22 cellular contexts compared by ENCODE assay signal in the genomic region with DNA sequence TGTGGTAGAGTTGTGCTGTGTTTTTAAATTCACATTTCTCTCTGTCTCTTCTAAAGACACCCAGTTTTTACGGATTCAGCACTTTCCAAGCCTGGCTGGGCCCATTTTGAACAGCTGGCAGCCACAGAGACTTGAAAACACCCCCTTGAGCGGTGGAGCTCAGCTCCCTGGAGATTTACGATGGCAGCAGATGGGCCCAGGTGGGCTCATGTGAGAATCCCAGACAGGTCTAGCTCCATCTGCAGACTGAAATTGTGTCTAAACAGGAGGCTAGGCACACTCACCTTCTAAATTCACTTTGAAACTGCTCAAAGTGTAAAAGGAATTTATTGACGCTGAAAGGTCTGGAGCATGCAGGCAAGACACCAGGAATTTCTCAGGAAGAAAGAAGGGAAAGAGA.
A peak's percentile ranks its signal among the peaks of the same experiment; 100 is the strongest.
DNase-seq lines count a peak whose midpoint lies in the region; TF ChIP-seq lines count a peak whose summit lies in the region.
"Had no signal": no experiment of that assay in that cellular context is flagged by ENCODE, and none has a peak within 500 bp of the region (broad histone marks: within the 10 kb centered on the region; RNA-seq: fewer than 3 reads in every experiment).

No MANE protein-coding gene starts in this region.

- no peaks in the 10 kb centered on the region for H3F3A ChIP-seq in Loucy (ENCODE audit: low read depth)

- H2AFZ ChIP-seq in Loucy (ENCODE audit: low read length): no peak overlapping the region
- 0 out of 2 replicates have a peak overlapping the region, but pooled peaks have one; percentile 22 for H2AFZ ChIP-seq in OCI-LY3 (ENCODE audit: low read depth, low read length)

- peaks cover 9 to 19% (median 14%) of the 10 kb centered on the region in 11 experiments; a peak in 21 of 22 replicates for H3K9me3 ChIP-seq in BLaER1 treated with 17β-estradiol and CSF1 and Interleukin-3, amounts not matched to agents 10 nM and 100 nM (replicated peaks in 1 of 11)
- H3K9me3 ChIP-seq in Loucy (ENCODE audit: insufficient read depth, low read depth, low read length) (no peaks in the 10 kb centered on the region), OCI-LY3 (ENCODE audit: insufficient read depth, low read length) (peaks cover 14% of the 10 kb centered on the region)
- H3K9me3 ChIP-seq: SJSA1 had no signal

- peak; percentile 18; the same call in 1 of the 2 replicates for TF ChIP-seq CTCF in Loucy (conservative IDR thresholded peaks at IDR 0.05; ENCODE audit: low read length)
- TF ChIP-seq CTCF in OCI-LY3 (IDR thresholded peaks at IDR 0.05; ENCODE audit: low read depth, low read length): no peak

- H3K9me2 ChIP-seq in Loucy (replicated peaks; ENCODE audit: low read depth, low read length): no peaks in the 10 kb centered on the region

- H4K20me1 ChIP-seq in BLaER1 treated with 17β-estradiol and CSF1 and Interleukin-3, amounts not matched to agents 10 nM and 100 nM: no peaks in the 10 kb centered on the region
- H4K20me1 ChIP-seq in Loucy (ENCODE audit: insufficient read depth, low read length, poor library complexity, severe bottlenecking) (no peaks in the 10 kb centered on the region), OCI-LY3 (ENCODE audit: insufficient read depth, low read length) (no peaks in the 10 kb centered on the region)

- H3K27me3 ChIP-seq in BLaER1 treated with 17β-estradiol and CSF1 and Interleukin-3, amounts not matched to agents 10 nM and 100 nM: peaks cover 0 to 22% (median 0%) of the 10 kb centered on the region in 11 experiments; a peak in 8 of 22 replicates
- H3K27me3 ChIP-seq in Loucy (ENCODE audit: insufficient read depth, low read length, poor library complexity, severe bottlenecking) (no peaks in the 10 kb centered on the region), OCI-LY3 (ENCODE audit: low read depth, low read length) (peaks cover 34% of the 10 kb centered on the region)
- H3K27me3 ChIP-seq: heart left ventricle, SJSA1, tibial nerve had no signal

- H3K9ac ChIP-seq in BLaER1 treated with 17β-estradiol and CSF1 and Interleukin-3, amounts not matched to agents 10 nM and 100 nM: no peak overlapping the region
- H3K9ac ChIP-seq in Loucy (ENCODE audit: low read depth, low read length, poor library complexity, severe bottlenecking): no peak overlapping the region
- peak overlapping the region; percentile 7; the same call in 1 of the 2 replicates for H3K9ac ChIP-seq in OCI-LY3 (ENCODE audit: low read length)

- DNase-seq in left kidney (ENCODE audit: low read depth, low spot score) (peak; percentile 69), GF-D8 (lab: John Stamatoyannopoulos, UW) (no peak), globus pallidus (ENCODE audit: low spot score) (no peak)
- DNase-seq in stimulated activated CD4-positive, alpha-beta T cell treated with anti-CD3 and anti-CD28 coated beads, Interleukin-15, amount 100 ng/mL, for 24 hours: no peak
- DNase-seq: activated CD4-positive, alpha-beta memory T cell treated with anti-CD3 and anti-CD28 coated beads for 36 hours; activated CD8-positive, alpha-beta memory T cell treated with anti-CD3 and anti-CD28 coated beads, Interleukin-2, amount 50 U/mL, for 4 hours; anterior cingulate cortex; C1 segment of cervical spinal cord; Caco-2; effector CD8-positive, alpha-beta T cell; heart left ventricle; KBM-7; mammary epithelial cell; NCI-H1930; NCI-H226; right cardiac atrium; T-cell had no signal

- H3K36me3 ChIP-seq in BLaER1 treated with 17β-estradiol and CSF1 and Interleukin-3, amounts not matched to agents 10 nM and 100 nM: no peaks in the 10 kb centered on the region
- H3K36me3 ChIP-seq in Loucy (ENCODE audit: insufficient read depth, low read length) (no peaks in the 10 kb centered on the region), OCI-LY3 (replicated peaks; ENCODE audit: low read depth, low read length) (peaks cover 10% of the 10 kb centered on the region)
- H3K36me3 ChIP-seq: heart left ventricle, SJSA1, tibial nerve had no signal

- H3K4me3 ChIP-seq in BLaER1 treated with 17β-estradiol and CSF1 and Interleukin-3, amounts not matched to agents 10 nM and 100 nM: no peak overlapping the region
- H3K4me3 ChIP-seq in Loucy (ENCODE audit: low read length, poor library complexity, severe bottlenecking) (no peak overlapping the region), OCI-LY3 (ENCODE audit: low read length) (peak overlapping the region; percentile 45)
- H3K4me3 ChIP-seq: heart left ventricle, SJSA1, tibial nerve had no signal

- H3K4me2 ChIP-seq in BLaER1 treated with 17β-estradiol and CSF1 and Interleukin-3, amounts not matched to agents 10 nM and 100 nM: peak overlapping the region in 7 of 11 experiments; percentile 20 to 88 (median 66); a peak in 14 of 22 replicates
- H3K4me2 ChIP-seq in Loucy (ENCODE audit: low read depth, low read length, poor library complexity, severe bottlenecking) (no peak overlapping the region), OCI-LY3 (ENCODE audit: low read length) (peak overlapping the region; percentile 68)

- no peak overlapping the region for H3K27ac ChIP-seq in BLaER1 treated with 17β-estradiol and CSF1 and Interleukin-3, amounts not matched to agents 10 nM and 100 nM
- no peak overlapping the region for H3K27ac ChIP-seq in OCI-LY3 (ENCODE audit: low read length)
- H3K27ac ChIP-seq: heart left ventricle, SJSA1, tibial nerve had no signal

- peaks cover 11 to 40% (median 29%) of the 10 kb centered on the region in 10 experiments for H3K4me1 ChIP-seq in BLaER1 treated with 17β-estradiol and CSF1 and Interleukin-3, amounts not matched to agents 10 nM and 100 nM
- H3K4me1 ChIP-seq in Loucy (ENCODE audit: insufficient read depth, low read length, poor library complexity, severe bottlenecking): peaks cover 33% of the 10 kb centered on the region
- H3K4me1 ChIP-seq in OCI-LY3 (ENCODE audit: low read length): peaks cover 30% of the 10 kb centered on the region
- H3K4me1 ChIP-seq: SJSA1 had no signal

- no peaks in the 10 kb centered on the region for H3K79me2 ChIP-seq in Loucy (ENCODE audit: insufficient read depth, low read length)
- no peaks in the 10 kb centered on the region for H3K79me2 ChIP-seq in OCI-LY3 (ENCODE audit: low read length)
